In genomic region chr6:37679539-37680476, GRCh38 we compare ENCODE assay signal across 9 cellular contexts.
A peak's percentile ranks its signal among the peaks of the same experiment; 100 is the strongest.
DNase-seq lines count a peak whose midpoint lies in the region; ATAC-seq and TF ChIP-seq lines count a peak whose summit lies in the region.
"Had no signal": no experiment of that assay in that cellular context is flagged by ENCODE, and none has a peak within 500 bp of the region (broad histone marks: within the 10 kb centered on the region; RNA-seq: fewer than 3 reads in every experiment).

No MANE protein-coding gene starts in this region.

- H3K4me2 ChIP-seq in OCI-LY1 (ENCODE audit: low read length): peak overlapping the region; percentile 50
- H3K4me2 ChIP-seq in MM.1S (ENCODE audit: low read depth, low read length): no peak overlapping the region
- H3K4me2 ChIP-seq: KMS-11 had no signal

- H3K27me3 ChIP-seq in OCI-LY1 (ENCODE audit: insufficient read depth, low read length) (no peaks in the 10 kb centered on the region), MM.1S (replicated peaks; ENCODE audit: insufficient read depth, low read length) (no peaks in the 10 kb centered on the region)

- no peaks in the 10 kb centered on the region for H3K27me3 Mint-ChIP-seq in stimulated activated naive B cell treated with anti-CD40 and anti-IgM and Interleukin-4, amounts not matched to agents 10 μg/mL and 1 μg/mL and 100 μg/mL, for 72 hours

- no peaks in the 10 kb centered on the region for H3K9me2 ChIP-seq in OCI-LY1 (ENCODE audit: low read depth, low read length)
- no peaks in the 10 kb centered on the region for H3K9me2 ChIP-seq in MM.1S (replicated peaks; ENCODE audit: insufficient read depth, low read length)

- peak; percentile 56 for ATAC-seq in HG02840 (IDR thresholded peaks at IDR 0.05; ENCODE audit: low FRiP score, unreplicated experiment)
- ATAC-seq in stimulated activated naive B cell treated with anti-CD40 and anti-IgM and Interleukin-4, amounts not matched to agents 10 μg/mL and 1 μg/mL and 100 μg/mL, for 72 hours (replicated peaks): peak; percentile 90 to 92

- H3K4me3 ChIP-seq in OCI-LY1 (ENCODE audit: low read depth, low read length, poor library complexity, severe bottlenecking): no peak overlapping the region
- no peak overlapping the region for H3K4me3 ChIP-seq in foreskin fibroblast (ENCODE audit: low read depth in 1 of 2, low read length in 2 of 2)
- H3K4me3 ChIP-seq in MM.1S (ENCODE audit: low read length): no peak overlapping the region

- no peaks in the 10 kb centered on the region for H3K9me3 ChIP-seq in OCI-LY1 (ENCODE audit: low read length)
- H3K9me3 ChIP-seq in MM.1S (replicated peaks; ENCODE audit: insufficient read depth, low read length): no peaks in the 10 kb centered on the region

- H3K9ac ChIP-seq in OCI-LY1 (ENCODE audit: low read length) (no peak overlapping the region), MM.1S (ENCODE audit: low read length) (no peak overlapping the region)
- H3K9ac ChIP-seq: KMS-11 had no signal

- H3F3A ChIP-seq in OCI-LY1 (ENCODE audit: insufficient read depth, low read length) (no peaks in the 10 kb centered on the region), MM.1S (ENCODE audit: insufficient read depth, low read length) (no peaks in the 10 kb centered on the region)

- H2AFZ ChIP-seq in OCI-LY1 (ENCODE audit: low read length): no peak overlapping the region
- no peak overlapping the region for H2AFZ ChIP-seq in MM.1S (ENCODE audit: low read length)

- H3K36me3 ChIP-seq in OCI-LY1 (ENCODE audit: insufficient read depth, low read length): no peaks in the 10 kb centered on the region
- no peaks in the 10 kb centered on the region for H3K36me3 ChIP-seq in MM.1S (replicated peaks; ENCODE audit: insufficient read depth, low read length)

- H3K27ac Mint-ChIP-seq in stimulated activated naive B cell treated with anti-CD40 and anti-IgM and Interleukin-4, amounts not matched to agents 10 μg/mL and 1 μg/mL and 100 μg/mL, for 72 hours: peak overlapping the region; percentile 98

- TF ChIP-seq CTCF in OCI-LY1 (IDR thresholded peaks at IDR 0.05; ENCODE audit: low read length): no peak
- TF ChIP-seq CTCF in foreskin fibroblast (IDR thresholded peaks at IDR 0.05; ENCODE audit: low read depth, low read length): no peak
- no peak for TF ChIP-seq CTCF in MM.1S (IDR thresholded peaks at IDR 0.05; ENCODE audit: low read length)

- peak; percentile 41 for DNase-seq in SKM-1 treated with dmso at 0.1 percent for 144 hours (lab: John Stamatoyannopoulos, UW; ENCODE audit: unreplicated experiment)
- DNase-seq in SKM-1 (lab: John Stamatoyannopoulos, UW; ENCODE audit: unreplicated experiment): no peak
- peak; percentile 74 for DNase-seq in stimulated activated naive B cell treated with anti-CD40 and anti-IgM and Interleukin-4, amounts not matched to agents 10 μg/mL and 1 μg/mL and 100 μg/mL, for 72 hours
- no peak for DNase-seq in GDM1 (lab: John Stamatoyannopoulos, UW)
- DNase-seq in foreskin fibroblast: no peak
- DNase-seq in MM.1S: no peak

- no peaks in the 10 kb centered on the region for H4K20me1 ChIP-seq in OCI-LY1 (ENCODE audit: insufficient read depth, low read length)
- no peaks in the 10 kb centered on the region for H4K20me1 ChIP-seq in MM.1S (ENCODE audit: insufficient read depth, low read length)

- no peak overlapping the region for H3K27ac ChIP-seq in OCI-LY1 (ENCODE audit: low read depth, low read length, poor library complexity, severe bottlenecking)
- H3K27ac ChIP-seq in MM.1S (ENCODE audit: low read length): no peak overlapping the region
- H3K27ac ChIP-seq: KMS-11 had no signal

- peak overlapping the region; percentile 73 to 76 for H3K4me3 Mint-ChIP-seq in stimulated activated naive B cell treated with anti-CD40 and anti-IgM and Interleukin-4, amounts not matched to agents 10 μg/mL and 1 μg/mL and 100 μg/mL, for 72 hours

- H3K9me3 Mint-ChIP-seq in stimulated activated naive B cell treated with anti-CD40 and anti-IgM and Interleukin-4, amounts not matched to agents 10 μg/mL and 1 μg/mL and 100 μg/mL, for 72 hours: no peaks in the 10 kb centered on the region

- peaks cover 45 to 71% of the 10 kb centered on the region in 2 donors for H3K4me1 Mint-ChIP-seq in stimulated activated naive B cell treated with anti-CD40 and anti-IgM and Interleukin-4, amounts not matched to agents 10 μg/mL and 1 μg/mL and 100 μg/mL, for 72 hours

- H3K4me1 ChIP-seq in OCI-LY1 (ENCODE audit: insufficient read depth, low read length, severe bottlenecking) (peaks cover 14% of the 10 kb centered on the region), MM.1S (ENCODE audit: low read length) (no peaks in the 10 kb centered on the region)

- H3K79me2 ChIP-seq in OCI-LY1 (ENCODE audit: insufficient read depth, low read length) (no peaks in the 10 kb centered on the region), MM.1S (ENCODE audit: low read length) (no peaks in the 10 kb centered on the region)

- peaks cover 0 to 4% of the 10 kb centered on the region in 2 donors for H3K36me3 Mint-ChIP-seq in stimulated activated naive B cell treated with anti-CD40 and anti-IgM and Interleukin-4, amounts not matched to agents 10 μg/mL and 1 μg/mL and 100 μg/mL, for 72 hours

Comparison
In these comparisons a context has a peak if more than half of its experiments do, and no peak if none do; other contexts are left out.
1. DNase-seq: peak in SKM-1 treated with dmso at 0.1 percent for 144 hours (single experiment) and stimulated activated naive B cell treated with anti-CD40 and anti-IgM and Interleukin-4, amounts not matched to agents 10 μg/mL and 1 μg/mL and 100 μg/mL, for 72 hours (single experiment); none in SKM-1 (single experiment), GDM1 (single experiment), foreskin fibroblast (0 of 2) and MM.1S (single experiment).